In the genomic region with DNA sequence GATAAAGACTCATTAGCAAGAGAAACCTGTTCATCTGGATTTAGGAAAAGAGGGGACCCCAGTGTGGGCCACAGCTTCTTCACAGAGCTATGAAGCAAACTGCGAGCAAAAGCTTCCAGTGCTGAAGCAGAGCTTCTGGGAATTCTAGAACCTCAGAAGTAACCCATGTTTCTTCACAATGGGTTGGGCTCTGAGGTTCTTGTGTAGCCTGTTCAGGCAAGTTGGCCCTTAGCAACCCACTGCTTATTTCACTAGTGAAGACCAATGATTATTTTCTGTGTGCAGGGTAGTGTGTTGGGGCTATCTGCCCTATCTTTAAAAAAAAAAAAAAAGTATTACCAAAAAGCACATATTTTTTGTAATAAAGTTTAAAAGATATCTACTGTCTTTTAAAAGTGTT, we compare ENCODE assay signal across 24 cellular contexts. TPM values are rescaled to one million over a fixed set of nuclear protein-coding genes. Genes with fewer than 3 reads are reported as not detected.
DNase-seq lines count a peak whose midpoint lies in the region; FAIRE-seq and TF ChIP-seq lines count a peak whose summit lies in the region.
"Had no signal": no experiment of that assay in that cellular context is flagged by ENCODE, and none has a peak within 500 bp of the region (broad histone marks: within the 10 kb centered on the region; RNA-seq: fewer than 3 reads in every experiment).

A gene with protein sequence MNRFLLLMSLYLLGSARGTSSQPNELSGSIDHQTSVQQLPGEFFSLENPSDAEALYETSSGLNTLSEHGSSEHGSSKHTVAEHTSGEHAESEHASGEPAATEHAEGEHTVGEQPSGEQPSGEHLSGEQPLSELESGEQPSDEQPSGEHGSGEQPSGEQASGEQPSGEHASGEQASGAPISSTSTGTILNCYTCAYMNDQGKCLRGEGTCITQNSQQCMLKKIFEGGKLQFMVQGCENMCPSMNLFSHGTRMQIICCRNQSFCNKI (minus strand): TSS at position 101 of the 400 bp plus-strand sequence. CDS start 67 bp downstream, at position 34.

- intact Hi-C loops in mammary epithelial cell (cut with micrococcal nuclease) (no loop called here), MCF 10A (cut with micrococcal nuclease) (no loop called here), esophagus muscularis mucosa (cut with DNase I) (no loop called here), dorsolateral prefrontal cortex (cut with DNase I) (no loop called here), PC-9 (cut with micrococcal nuclease; ENCODE audit: unreplicated experiment) (no loop called here)

- no peak within 1 kb of the TSS for H3K23ac ChIP-seq in H1 (ENCODE audit: insufficient read length)
- H3K23ac ChIP-seq in neuronal stem cell (ENCODE audit: low read depth, low read length, poor library complexity) = no peak within 1 kb of the TSS

- H4K5ac ChIP-seq in H1 (ENCODE audit: insufficient read length, low read depth, low read length) = no peak within 1 kb of the TSS

- H3K9me3 ChIP-seq in mammary epithelial cell (replicated peaks; ENCODE audit: insufficient read depth, low read length) (no peaks in the 10 kb centered on the region), H1 (ENCODE audit: insufficient read depth in 2 of 2, low read depth in 1 of 2, low read length in 1 of 2) (no peaks in the 10 kb centered on the region), esophagus muscularis mucosa (no peaks in the 10 kb centered on the region), neuronal stem cell (replicated peaks in 1 of 2; ENCODE audit: control insufficient read depth in 2 of 2, insufficient read depth in 1 of 2, low read depth in 1 of 2, low read length in 2 of 2) (peaks cover 0 to 3% of the 10 kb centered on the region in 2 donors), PC-9 (ENCODE audit: insufficient read depth, low read depth) (no peaks in the 10 kb centered on the region)
- H3K9me3 ChIP-seq: A549 had no signal

- no peak for TF ChIP-seq EP300 in H1 (IDR thresholded peaks at IDR 0.05; ENCODE audit: borderline replicate concordance in 1 of 2, low read depth in 2 of 2, low read length in 2 of 2)
- TF ChIP-seq EP300 in esophagus muscularis mucosa (IDR thresholded peaks at IDR 0.05) = no peak

- H3K4me1 Mint-ChIP-seq in MCF 10A (ENCODE audit: insufficient read depth, unreplicated experiment) = no peaks in the 10 kb centered on the region
- no peaks in the 10 kb centered on the region for H3K4me1 Mint-ChIP-seq in osteocyte (ENCODE audit: unreplicated experiment)
- H3K4me1 Mint-ChIP-seq: CD14-positive monocyte; CD4-positive, alpha-beta memory T cell had no signal

- no peak within 1 kb of the TSS for H3K18ac ChIP-seq in H1 (ENCODE audit: extremely low read depth, low read length)
- no peak within 1 kb of the TSS for H3K18ac ChIP-seq in neuronal stem cell (ENCODE audit: low read length)

- H3K36me3 ChIP-seq in mammary epithelial cell (ENCODE audit: insufficient read depth, low read length) (peaks cover 7% of the 10 kb centered on the region), H1 (ENCODE audit: control insufficient read depth in 2 of 4, insufficient read depth in 4 of 4, low read length in 3 of 4) (peaks cover 0 to 35% (median 20%) of the 10 kb centered on the region in 4 experiments; a peak in 7 of 8 replicates), esophagus muscularis mucosa (no peaks in the 10 kb centered on the region), neuronal stem cell (replicated peaks in 1 of 2; ENCODE audit: control insufficient read depth in 2 of 2, insufficient read depth in 2 of 2, low read length in 2 of 2) (peaks cover 12 to 76% of the 10 kb centered on the region in 2 donors), PC-9 (ENCODE audit: low read depth) (no peaks in the 10 kb centered on the region)

- no peak within 1 kb of the TSS for H2AK5ac ChIP-seq in H1 (ENCODE audit: low read depth, low read length)
- no peak within 1 kb of the TSS for H2AK5ac ChIP-seq in neuronal stem cell (ENCODE audit: low read depth, low read length)

- no peaks in the 10 kb centered on the region for H3F3A ChIP-seq in PC-9 (ENCODE audit: insufficient read depth, low read depth)

- H4K91ac ChIP-seq in H1 (replicated peaks; ENCODE audit: insufficient read length, low read length) (no peak within 1 kb of the TSS), neuronal stem cell (ENCODE audit: low read depth, low read length, poor library complexity) (no peak within 1 kb of the TSS)

- no peak within 1 kb of the TSS for H2BK12ac ChIP-seq in H1 (ENCODE audit: low read depth, low read length)
- H2BK12ac ChIP-seq in neuronal stem cell (ENCODE audit: low read length) = no peak within 1 kb of the TSS

- no TSS peak for BruUV-seq in mammary epithelial cell (replicated peaks; lab: Mats Ljungman, UMichigan)
- no TSS peak for BruUV-seq in MCF 10A (replicated peaks; lab: Mats Ljungman, UMichigan)
- no TSS peak for BruUV-seq in PC-9 (replicated peaks; lab: Mats Ljungman, UMichigan)

- H2BK120ac ChIP-seq in H1 (replicated peaks; ENCODE audit: low read depth, low read length) (no peak within 1 kb of the TSS), neuronal stem cell (ENCODE audit: low read depth, low read length) (no peak within 1 kb of the TSS)

- no peaks in the 10 kb centered on the region for H3K27me3 ChIP-seq in mammary epithelial cell (ENCODE audit: insufficient read depth, low read length)
- H3K27me3 ChIP-seq in H1 (replicated peaks in 1 of 4; ENCODE audit: control insufficient read depth in 3 of 4, extremely low read depth in 1 of 4, insufficient read depth in 3 of 4, low read length in 3 of 4) = no peaks in the 10 kb centered on the region
- H3K27me3 ChIP-seq in esophagus muscularis mucosa = no peaks in the 10 kb centered on the region
- no peaks in the 10 kb centered on the region for H3K27me3 ChIP-seq in dorsolateral prefrontal cortex
- H3K27me3 ChIP-seq in neuronal stem cell (ENCODE audit: control insufficient read depth in 3 of 3, insufficient read depth in 3 of 3, low read depth in 1 of 3, low read length in 3 of 3) = no peaks in the 10 kb centered on the region
- H3K27me3 ChIP-seq in PC-9 (ENCODE audit: insufficient read depth, low read depth) = no peaks in the 10 kb centered on the region

- H3K9ac ChIP-seq in mammary epithelial cell (ENCODE audit: insufficient read depth, low read length) (peak within 1 kb of the TSS; percentile 12), H1 (replicated peaks in 1 of 4; ENCODE audit: extremely low read depth in 1 of 4, low read depth in 3 of 4, low read length in 3 of 4) (no peak within 1 kb of the TSS), neuronal stem cell (ENCODE audit: low read depth, low read length, poor library complexity) (no peak within 1 kb of the TSS)

- no peak within 1 kb of the TSS for H4K8ac ChIP-seq in H1 (ENCODE audit: extremely low read depth, insufficient read depth, low read length)
- no peak within 1 kb of the TSS for H4K8ac ChIP-seq in neuronal stem cell (ENCODE audit: low read depth, low read length)

- no peak within 1 kb of the TSS for H3K4me3 ChIP-seq in mammary epithelial cell (replicated peaks in 1 of 3; ENCODE audit: insufficient read depth in 1 of 3, low read depth in 2 of 3, low read length in 3 of 3)
- H3K4me3 ChIP-seq in H1 (ENCODE audit: extremely low read depth in 1 of 4, insufficient read depth in 2 of 4, low read depth in 3 of 4, low read length in 4 of 4) = no peak within 1 kb of the TSS
- no peak within 1 kb of the TSS for H3K4me3 ChIP-seq in esophagus muscularis mucosa
- H3K4me3 ChIP-seq in dorsolateral prefrontal cortex = no peak within 1 kb of the TSS
- H3K4me3 ChIP-seq in neuronal stem cell (ENCODE audit: low read length in 2 of 2) = no peak within 1 kb of the TSS
- no peak within 1 kb of the TSS for H3K4me3 ChIP-seq in PC-9
- H3K4me3 ChIP-seq: A549 had no signal

- FAIRE-seq in H1 (lab: Jason Lieb, UNC) = no peak
- FAIRE-seq: A549, G401.6, GM12891, GM19239, H54 had no signal

- DNase-seq in mammary epithelial cell = no peak
- no peak for DNase-seq in MCF 10A (ENCODE audit: unreplicated experiment)
- DNase-seq in H1 (ENCODE audit: low read depth in 1 of 2, low spot score in 2 of 2) = no peak
- peak; percentile 55 for DNase-seq in esophagus muscularis mucosa (ENCODE audit: extremely low spot score)
- no peak for DNase-seq in dorsolateral prefrontal cortex
- DNase-seq in neuronal stem cell (ENCODE audit: low spot score) = no peak
- no peak for DNase-seq in osteocyte (ENCODE audit: extremely low spot score, unreplicated experiment)
- no peak for DNase-seq in PC-9
- DNase-seq: AML-193; CD4-positive, alpha-beta memory T cell; DMS 273 treated with DMSO at 0.1 percent for 48 hours; DMS53; DND-41; EL; HCEC 1CT had no signal

- no peak within 1 kb of the TSS for H2BK20ac ChIP-seq in H1 (ENCODE audit: low read length)

- H2BK15ac ChIP-seq in H1 (ENCODE audit: low read length) (no peak within 1 kb of the TSS), neuronal stem cell (ENCODE audit: low read length) (no peak within 1 kb of the TSS)

- H4K20me1 ChIP-seq in mammary epithelial cell (ENCODE audit: insufficient read depth, low read length) (no peaks in the 10 kb centered on the region), H1 (replicated peaks in 1 of 2; ENCODE audit: control insufficient read depth in 1 of 2, insufficient read depth in 2 of 2, low read length in 2 of 2) (no peaks in the 10 kb centered on the region), PC-9 (ENCODE audit: insufficient read depth) (no peaks in the 10 kb centered on the region)

- H3K4me3 Mint-ChIP-seq in MCF 10A (ENCODE audit: unreplicated experiment) (no peak within 1 kb of the TSS), osteocyte (ENCODE audit: unreplicated experiment) (no peak within 1 kb of the TSS)
- H3K4me3 Mint-ChIP-seq: CD14-positive monocyte; CD4-positive, alpha-beta memory T cell had no signal

- 90% methylated on average over 1 of the region's 1 CpG for WGBS in mammary epithelial cell (ENCODE audit: low coverage, missing lambda C conversion rate)
- 88% methylated on average over 1 of the region's 1 CpG; no CpG with 5 or more reads in 1 of the 2 experiments for WGBS in H1 (ENCODE audit: extremely low coverage in 1 of 2, insufficient coverage in 1 of 2, insufficient read length in 1 of 2, insufficient replicate concordance in 2 of 2, low coverage in 1 of 2, low lambda C conversion rate in 2 of 2, missing lambda C conversion rate in 1 of 2), 2 experiments
- 100% methylated on average over 1 of the region's 1 CpG for WGBS in esophagus muscularis mucosa
- no CpG with 5 or more reads among the region's 1 CpG for WGBS in neuronal stem cell (ENCODE audit: extremely low coverage in 2 of 2, insufficient read length in 2 of 2, insufficient replicate concordance in 1 of 2), 2 donors

- no peak within 1 kb of the TSS for H2AFZ ChIP-seq in mammary epithelial cell (ENCODE audit: low read depth, low read length)
- H2AFZ ChIP-seq in H1 (ENCODE audit: low read length) = no peak within 1 kb of the TSS
- H2AFZ ChIP-seq in neuronal stem cell (ENCODE audit: low read length) = no peak within 1 kb of the TSS
- no peak within 1 kb of the TSS for H2AFZ ChIP-seq in PC-9

- peaks cover 11% of the 10 kb centered on the region for H3K36me3 Mint-ChIP-seq in MCF 10A (ENCODE audit: insufficient read depth, unreplicated experiment)
- peaks cover 3% of the 10 kb centered on the region for H3K36me3 Mint-ChIP-seq in osteocyte (ENCODE audit: unreplicated experiment)
- H3K36me3 Mint-ChIP-seq: CD4-positive, alpha-beta memory T cell had no signal

- POLR2A ChIA-PET in MCF 10A (lab: Yijun Ruan, JAX) (no interaction called here), H1 (lab: Charles Lee; ENCODE audit: partially characterized antibody) (interaction anchor here (0.6 to 3.4 kb wide), 3 partner anchors 9 to 28 kb away, joined by 3 to 18 read pairs (median 3); no protein-coding TSS in a partner anchor), PC-9 (lab: Charles Lee; ENCODE audit: unreplicated experiment) (no interaction called here)

- H3K4ac ChIP-seq in H1 (replicated peaks; ENCODE audit: insufficient read length, low read depth, low read length) (no peak within 1 kb of the TSS), neuronal stem cell (ENCODE audit: low read length) (no peak within 1 kb of the TSS)

- dilution Hi-C loops in mammary epithelial cell (cut with HindIII; ENCODE audit: low sequenced_read_pairs) = no loop called here

- H3K4me1 ChIP-seq in mammary epithelial cell (ENCODE audit: insufficient read depth, low read length) = no peaks in the 10 kb centered on the region
- H3K4me1 ChIP-seq in H1 (replicated peaks in 1 of 4; ENCODE audit: control insufficient read depth in 3 of 4, insufficient read depth in 4 of 4, low read length in 3 of 4) = peaks cover 0 to 5% (median 0%) of the 10 kb centered on the region in 4 experiments; a peak in 2 of 7 replicates
- no peaks in the 10 kb centered on the region for H3K4me1 ChIP-seq in esophagus muscularis mucosa
- H3K4me1 ChIP-seq in neuronal stem cell (ENCODE audit: control insufficient read depth in 2 of 2, insufficient read depth in 1 of 2, low read depth in 1 of 2, low read length in 2 of 2) = no peaks in the 10 kb centered on the region
- no peaks in the 10 kb centered on the region for H3K4me1 ChIP-seq in PC-9 (replicated peaks; ENCODE audit: insufficient read depth)
- H3K4me1 ChIP-seq: A549 had no signal

- H3K4me2 ChIP-seq in mammary epithelial cell (ENCODE audit: insufficient read depth, low read depth, low read length) = no peak within 1 kb of the TSS
- H3K4me2 ChIP-seq in H1 (ENCODE audit: insufficient read depth in 1 of 2, low read depth in 2 of 2, low read length in 2 of 2) = no peak within 1 kb of the TSS
- H3K4me2 ChIP-seq in neuronal stem cell (ENCODE audit: insufficient read depth, low read length, poor library complexity, severe bottlenecking) = no peak within 1 kb of the TSS
- no peak within 1 kb of the TSS for H3K4me2 ChIP-seq in PC-9
- H3K4me2 ChIP-seq: A549 had no signal

- H3K9me3 Mint-ChIP-seq in MCF 10A (ENCODE audit: unreplicated experiment) = no peaks in the 10 kb centered on the region
- no peaks in the 10 kb centered on the region for H3K9me3 Mint-ChIP-seq in osteocyte (ENCODE audit: unreplicated experiment)
- H3K9me3 Mint-ChIP-seq: CD14-positive monocyte; CD4-positive, alpha-beta memory T cell had no signal

- no peaks in the 10 kb centered on the region for H3K23me2 ChIP-seq in H1 (ENCODE audit: low read depth, low read length)

- H3K27me3 Mint-ChIP-seq in MCF 10A (ENCODE audit: insufficient read depth, unreplicated experiment) (no peaks in the 10 kb centered on the region), osteocyte (ENCODE audit: unreplicated experiment) (no peaks in the 10 kb centered on the region)
- H3K27me3 Mint-ChIP-seq: CD4-positive, alpha-beta memory T cell had no signal

- no peak within 1 kb of the TSS for H2BK5ac ChIP-seq in H1 (ENCODE audit: low read depth, low read length)
- H2BK5ac ChIP-seq in neuronal stem cell (ENCODE audit: low read length) = no peak within 1 kb of the TSS

- no peak within 1 kb of the TSS for H3K56ac ChIP-seq in H1 (replicated peaks; ENCODE audit: insufficient read length, low read depth, low read length)

- no peak within 1 kb of the TSS for H3K27ac Mint-ChIP-seq in MCF 10A (ENCODE audit: low read depth, unreplicated experiment)
- H3K27ac Mint-ChIP-seq in osteocyte (ENCODE audit: unreplicated experiment) = no peak within 1 kb of the TSS

- H3K79me1 ChIP-seq in H1 (ENCODE audit: low read depth, low read length) (0 out of 2 replicates have a peak, but pooled peaks cover 2% of the 10 kb centered on the region), neuronal stem cell (ENCODE audit: low read depth, low read length) (no peaks in the 10 kb centered on the region)

- TF ChIP-seq CTCF in mammary epithelial cell (conservative IDR thresholded peaks at IDR 0.05 in 1 of 2, IDR thresholded peaks at IDR 0.05 in 1 of 2; ENCODE audit: extremely low read depth in 1 of 2, insufficient read depth in 1 of 2, low read depth in 1 of 2, low read length in 2 of 2) (no peak), MCF 10A (IDR thresholded peaks at IDR 0.05; ENCODE audit: unreplicated experiment) (no peak), H1 (IDR thresholded peaks at IDR 0.05; ENCODE audit: control extremely low read depth in 1 of 3, insufficient read depth in 1 of 3, low read depth in 1 of 3, low read length in 3 of 3) (no peak), esophagus muscularis mucosa (IDR thresholded peaks at IDR 0.05) (no peak), dorsolateral prefrontal cortex (IDR thresholded peaks at IDR 0.05 in 54 of 56, conservative IDR thresholded peaks at IDR 0.05 in 2 of 56; ENCODE audit: low read depth in 1 of 56, partially characterized antibody in 56 of 56) (no peak), osteocyte (IDR thresholded peaks at IDR 0.05) (no peak), PC-9 (conservative IDR thresholded peaks at IDR 0.05) (no peak)

- H3K14ac ChIP-seq in H1 (ENCODE audit: insufficient read length) (no peak within 1 kb of the TSS), neuronal stem cell (ENCODE audit: low read length) (no peak within 1 kb of the TSS)

- no peaks in the 10 kb centered on the region for H3K79me2 ChIP-seq in mammary epithelial cell (ENCODE audit: insufficient read depth, low read length)
- no peaks in the 10 kb centered on the region for H3K79me2 ChIP-seq in H1 (ENCODE audit: control insufficient read depth in 1 of 2, insufficient read depth in 2 of 2, low read length in 2 of 2)
- H3K79me2 ChIP-seq in PC-9 (ENCODE audit: low read depth) = no peaks in the 10 kb centered on the region

- TF ChIP-seq POLR2A in H1 (IDR thresholded peaks at IDR 0.05; ENCODE audit: control extremely low read depth in 1 of 2, low read depth in 2 of 2, low read length in 2 of 2) (no peak), esophagus muscularis mucosa (IDR thresholded peaks at IDR 0.05; ENCODE audit: low read depth) (no peak)

- TF ChIP-seq RAD21 in H1 (IDR thresholded peaks at IDR 0.05 in 1 of 2, conservative IDR thresholded peaks at IDR 0.05 in 1 of 2; ENCODE audit: low read depth in 2 of 2, low read length in 2 of 2) = no peak

- H3K9me2 ChIP-seq in PC-9 (ENCODE audit: insufficient read depth) = no peaks in the 10 kb centered on the region

- no peak within 1 kb of the TSS for H3K27ac ChIP-seq in mammary epithelial cell (ENCODE audit: insufficient read depth, low read depth, low read length)
- 0 out of 2 replicates have a peak within 1 kb of the TSS, but pooled peaks have one; percentile 10 for H3K27ac ChIP-seq in H1 (ENCODE audit: low read depth, low read length)
- H3K27ac ChIP-seq in esophagus muscularis mucosa (replicated peaks in 1 of 4) = no peak within 1 kb of the TSS
- no peak within 1 kb of the TSS for H3K27ac ChIP-seq in dorsolateral prefrontal cortex
- H3K27ac ChIP-seq in neuronal stem cell (replicated peaks; ENCODE audit: low read length) = no peak within 1 kb of the TSS
- no peak within 1 kb of the TSS for H3K27ac ChIP-seq in PC-9
- H3K27ac ChIP-seq: 22Rv1, A549, HL-60 had no signal

- in situ Hi-C loops in mammary epithelial cell (cut with MboI; ENCODE audit: low sequenced_read_pairs in 2 of 2) = no loop called here

- CTCF ChIA-PET in mammary epithelial cell (lab: Charles Lee; ENCODE audit: low non-redundant PET) (no interaction called here), MCF 10A (lab: Yijun Ruan, JAX) (interaction anchor here (0.7 to 1.6 kb wide), 3 partner anchors 10 to 141 kb away, joined by 3 to 8 read pairs (median 4); no protein-coding TSS in a partner anchor), H1 (lab: Charles Lee; ENCODE audit: partially characterized antibody) (interaction anchor here (1.1 to 5.7 kb wide), 9 partner anchors 8 to 190 kb away, joined by 3 to 45 read pairs (median 3); no protein-coding TSS in a partner anchor), PC-9 (lab: Charles Lee) (no interaction called here)

RNA-seq across cellular contexts. Expression of the gene that starts here (rescaled TPM):
- total RNA-seq in mammary epithelial cell (not detected), MCF 10A (2022) (not detected in 2 replicates), esophagus muscularis mucosa (not detected), dorsolateral prefrontal cortex (1 to 10 TPM in 86 of 120 experiments, under 1 TPM in 33, not detected in 1; 0.21 to 3.3 (median 1.4) TPM), osteocyte (not detected in 2 replicates), PC-9 (2021) (not detected in 2 replicates)
- polyA plus RNA-seq in mammary epithelial cell (not detected), H1 (2011; rRNA removed) (0.06 TPM in 1 of 2 replicates, not detected in the other)
- not detected for polyA minus RNA-seq in mammary epithelial cell
- not detected in 2 replicates for total RNA-seq in H1 (2021; fragmentation: NEBNext Ultra II Directional; extraction: Animal tissue kit (Norgen Biotek cat#: 25700))
- polyA plus RNA-seq in H1 (2011; cell fraction: cytosol; rRNA removed) = not detected
- polyA plus RNA-seq in H1 (2011; cell fraction: nucleus; rRNA removed) = 0.19 TPM
- polyA plus RNA-seq in H1 (2012, experiment 1 of 2) = 0.23 to 0.40 TPM (median 0.33 TPM) in 4 replicates
- not detected for polyA plus RNA-seq in H1 (2012, experiment 2 of 2)
- polyA plus RNA-seq in H1 (2013, experiment 1 of 2) = not detected
- polyA plus RNA-seq in H1 (2013, experiment 2 of 2) = 0.06 TPM
- 0.06 TPM in 1 of 2 replicates, not detected in the other for polyA minus RNA-seq in H1 (2011; rRNA and poly(A)+ RNA removed)
- polyA minus RNA-seq in H1 (2011; cell fraction: cytosol; rRNA and poly(A)+ RNA removed) = not detected
- not detected for polyA minus RNA-seq in H1 (2011; cell fraction: nucleus; rRNA and poly(A)+ RNA removed)
- polyA plus RNA-seq in neuronal stem cell (2013, experiment 1 of 2) = 0.04 TPM
- polyA plus RNA-seq in neuronal stem cell (2013, experiment 2 of 2) = 0.01 TPM
- total RNA-seq: CD4-positive, alpha-beta memory T cell; HT1080 had no signal
- polyA plus RNA-seq: CD14-positive monocyte; CD4-positive, alpha-beta memory T cell had no signal

Comparison
In these comparisons a context has a peak if more than half of its experiments do, and no peak if none do; other contexts are left out.
1. CTCF ChIA-PET loops: an anchor here in MCF 10A (0.7 to 1.6 kb wide) and H1 (1.1 to 5.7 kb wide); none called in mammary epithelial cell and PC-9.
2. Peak in DNase-seq in esophagus muscularis mucosa; RNA of the gene not detected or under 1 TPM.